ENCODE assay signal across 17 cellular contexts in the genomic region with DNA sequence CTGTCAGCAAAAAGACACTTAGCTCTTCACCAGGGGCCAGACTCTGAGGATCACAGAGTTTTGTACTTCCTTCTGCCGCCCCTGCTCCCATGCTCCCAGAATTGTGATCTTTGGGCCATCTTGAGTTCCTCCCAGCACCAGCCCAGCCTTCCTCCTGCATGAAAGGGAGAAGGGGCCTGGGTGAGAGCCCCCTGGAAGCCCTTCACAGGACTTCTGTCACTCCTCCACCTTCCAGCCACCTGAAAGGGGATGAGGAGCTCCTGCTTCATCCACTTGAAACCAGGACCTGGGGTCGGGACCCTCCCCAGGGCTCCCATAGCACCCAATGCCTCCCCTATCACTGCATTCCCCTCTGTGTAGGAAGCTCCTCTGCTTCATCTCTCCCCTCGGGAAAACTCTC.
DNase-seq lines count a peak whose midpoint lies in the region; ATAC-seq and TF ChIP-seq lines count a peak whose summit lies in the region.
"Had no signal": no experiment of that assay in that cellular context is flagged by ENCODE, and none has a peak within 500 bp of the region (broad histone marks: within the 10 kb centered on the region; RNA-seq: fewer than 3 reads in every experiment).

No MANE protein-coding gene starts in this region.

- TF ChIP-seq POLR2A in suprapubic skin (IDR thresholded peaks at IDR 0.05): no peak

- peaks cover 7% of the 10 kb centered on the region for H3K4me1 Mint-ChIP-seq in endodermal cell
- H3K4me1 Mint-ChIP-seq: CD4-positive, alpha-beta memory T cell had no signal

- no peaks in the 10 kb centered on the region for H3K36me3 Mint-ChIP-seq in endodermal cell (ENCODE audit: low read depth)
- H3K36me3 Mint-ChIP-seq: CD4-positive, alpha-beta memory T cell had no signal

- TF ChIP-seq EP300 in suprapubic skin (IDR thresholded peaks at IDR 0.05): no peak

- peaks cover 16% of the 10 kb centered on the region for H3K27me3 Mint-ChIP-seq in endodermal cell (ENCODE audit: insufficient read depth)

- H3K4me3 ChIP-seq in WERI-Rb-1 (ENCODE audit: low read depth, low read length) (no peak overlapping the region), endodermal cell (ENCODE audit: low read length) (no peak overlapping the region), suprapubic skin (no peak overlapping the region)
- H3K4me3 ChIP-seq: HAP-1 had no signal

- H3K4me1 ChIP-seq in endodermal cell (ENCODE audit: control insufficient read depth, insufficient read depth, low read length) (no peaks in the 10 kb centered on the region), suprapubic skin (no peaks in the 10 kb centered on the region)
- H3K4me1 ChIP-seq: HAP-1 had no signal

- ATAC-seq in HG02970 (IDR thresholded peaks at IDR 0.05; ENCODE audit: low FRiP score, unreplicated experiment): no peak

- 86 to 90% methylated on average over 2 to 3 of the region's 3 CpGs for WGBS in endodermal cell (ENCODE audit: insufficient coverage in 1 of 2, insufficient read length in 1 of 2), 2 experiments
- WGBS in suprapubic skin: 59% methylated on average over 3 of the region's 3 CpGs

- H3K9me3 Mint-ChIP-seq in endodermal cell: no peaks in the 10 kb centered on the region
- H3K9me3 Mint-ChIP-seq: CD4-positive, alpha-beta memory T cell; HFFc6 had no signal

- TF ChIP-seq CTCF in WERI-Rb-1 (IDR thresholded peaks at IDR 0.05; ENCODE audit: low read depth, low read length): no peak
- TF ChIP-seq CTCF in endodermal cell (conservative IDR thresholded peaks at IDR 0.05): no peak
- TF ChIP-seq CTCF in suprapubic skin (IDR thresholded peaks at IDR 0.05): no peak

- no peak overlapping the region for H3K4me3 Mint-ChIP-seq in endodermal cell
- H3K4me3 Mint-ChIP-seq: CD4-positive, alpha-beta memory T cell; HFFc6 had no signal

- H3K36me3 ChIP-seq in WERI-Rb-1: no peaks in the 10 kb centered on the region
- H3K36me3 ChIP-seq in endodermal cell (ENCODE audit: control insufficient read depth, insufficient read depth, low read length): no peaks in the 10 kb centered on the region
- no peaks in the 10 kb centered on the region for H3K36me3 ChIP-seq in suprapubic skin
- H3K36me3 ChIP-seq: HAP-1 had no signal

- peak; percentile 1 for DNase-seq in WERI-Rb-1
- DNase-seq in endodermal cell: peak; percentile 29
- peak; percentile 22 for DNase-seq in posterior vena cava (ENCODE audit: low spot score)
- DNase-seq in suprapubic skin (ENCODE audit: low spot score in 2 of 2): peak; percentile 18 to 50
- DNase-seq in NCI-H1105 treated with DMSO at 0.1 percent for 48 hours (lab: John Stamatoyannopoulos, UW): no peak
- DNase-seq in NCI-H2029 treated with DMSO at 0.1 percent for 48 hours (lab: John Stamatoyannopoulos, UW): no peak
- DNase-seq: C1 segment of cervical spinal cord; Calu3; CD4-positive, alpha-beta memory T cell; COR-L47; DMS53; DMS79 treated with DMSO at 0.1 percent for 48 hours; GF-D8; GOT3; HFFc6 had no signal

- no peak overlapping the region for H3K27ac Mint-ChIP-seq in endodermal cell
- H3K27ac Mint-ChIP-seq: CD4-positive, alpha-beta memory T cell; HFFc6 had no signal

- H3K9ac ChIP-seq in endodermal cell (ENCODE audit: extremely low read depth, low read length, poor library complexity, severe bottlenecking): no peak overlapping the region

- H3K27me3 ChIP-seq in WERI-Rb-1 (ENCODE audit: insufficient read depth, low read depth, severe bottlenecking): no peaks in the 10 kb centered on the region
- no peaks in the 10 kb centered on the region for H3K27me3 ChIP-seq in endodermal cell (ENCODE audit: control insufficient read depth, insufficient read depth, low read length, poor library complexity, severe bottlenecking)
- H3K27me3 ChIP-seq in suprapubic skin: peaks cover 30% of the 10 kb centered on the region

- H3K27ac ChIP-seq in WERI-Rb-1: no peak overlapping the region
- H3K27ac ChIP-seq in endodermal cell (ENCODE audit: low read depth, low read length): no peak overlapping the region
- no peak overlapping the region for H3K27ac ChIP-seq in suprapubic skin

- intact Hi-C loops in posterior vena cava (cut with DNase I): no loop called here

- no peaks in the 10 kb centered on the region for H3K9me3 ChIP-seq in WERI-Rb-1 (ENCODE audit: severe bottlenecking)
- no peaks in the 10 kb centered on the region for H3K9me3 ChIP-seq in endodermal cell (ENCODE audit: control insufficient read depth, low read length)
- no peaks in the 10 kb centered on the region for H3K9me3 ChIP-seq in suprapubic skin
- H3K9me3 ChIP-seq: HAP-1 had no signal

Comparison
In these comparisons a context has a peak if more than half of its experiments do, and no peak if none do; other contexts are left out.
1. DNase-seq: peak in WERI-Rb-1 (single experiment), endodermal cell (single experiment), posterior vena cava (single experiment) and suprapubic skin (2 of 2); none in NCI-H1105 treated with DMSO at 0.1 percent for 48 hours (single experiment) and NCI-H2029 treated with DMSO at 0.1 percent for 48 hours (single experiment).